20 cellular contexts compared by ENCODE assay signal in the genomic region with DNA sequence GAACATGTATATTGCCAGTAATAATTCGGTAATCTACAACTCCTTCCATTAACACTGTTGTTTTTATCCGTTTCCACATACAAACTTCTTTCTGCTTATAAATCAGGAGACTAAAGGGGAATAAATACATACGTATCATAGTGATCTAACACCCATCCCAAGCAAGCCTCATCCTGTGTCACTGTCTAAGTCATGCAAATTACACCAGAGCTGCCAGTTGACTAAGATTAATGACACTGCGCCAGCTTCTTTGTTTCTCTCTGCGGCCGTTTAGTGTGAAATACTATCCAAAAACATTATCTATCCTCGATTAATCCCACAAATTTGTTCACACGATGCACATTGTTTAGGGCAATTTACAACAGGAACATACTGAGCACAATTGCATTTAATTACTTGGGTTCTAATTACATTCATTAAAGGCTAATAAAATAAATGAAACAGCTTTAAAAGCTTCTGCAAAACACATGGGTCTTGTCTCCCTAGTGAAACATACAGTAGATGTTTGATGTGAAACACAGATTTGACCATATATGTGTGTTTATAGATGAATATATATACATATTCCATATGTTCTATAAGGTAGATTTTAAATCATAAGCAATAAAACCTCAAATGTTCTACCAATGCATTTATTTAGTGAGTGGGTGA. TPM values are rescaled to one million over a fixed set of nuclear protein-coding genes. Genes with fewer than 3 reads are reported as not detected.
A peak's percentile ranks its signal among the peaks of the same experiment; 100 is the strongest.
DNase-seq lines count a peak whose midpoint lies in the region; ATAC-seq and TF ChIP-seq lines count a peak whose summit lies in the region.
"Had no signal": no experiment of that assay in that cellular context is flagged by ENCODE, and none has a peak within 500 bp of the region (broad histone marks: within the 10 kb centered on the region; RNA-seq: fewer than 3 reads in every experiment).

No MANE protein-coding gene starts in this region.

- intact Hi-C loops in PC-3 (cut with micrococcal nuclease), result no loop called here

- H3K79me2 ChIP-seq in PC-3 (ENCODE audit: low read length), result no peaks in the 10 kb centered on the region

- no peaks in the 10 kb centered on the region for H3F3A ChIP-seq in PC-3 (ENCODE audit: low read length, unreplicated experiment)

- H3K36me3 Mint-ChIP-seq in HFFc6 (ENCODE audit: low read depth), result no peaks in the 10 kb centered on the region
- H3K36me3 Mint-ChIP-seq: activated naive CD4-positive, alpha-beta T cell treated with anti-CD3 and anti-CD28 coated beads, Interleukin-2, amount 10 ng/mL, durations not matched to agents 7 days and 5 days; stimulated activated naive B cell treated with anti-CD40 and anti-IgM and Interleukin-4, amounts not matched to agents 10 μg/mL and 1 μg/mL and 100 μg/mL, for 72 hours had no signal

- peaks cover 10% of the 10 kb centered on the region for H3K4me1 Mint-ChIP-seq in HFFc6 (ENCODE audit: low read depth)
- H3K4me1 Mint-ChIP-seq: activated naive CD4-positive, alpha-beta T cell treated with anti-CD3 and anti-CD28 coated beads, Interleukin-2, amount 10 ng/mL, durations not matched to agents 7 days and 5 days had no signal

- no peaks in the 10 kb centered on the region for H3K9me3 Mint-ChIP-seq in HFFc6

- no peak overlapping the region for H3K4me2 ChIP-seq in PC-3 (ENCODE audit: low read length)

- H4K20me1 ChIP-seq in PC-3 (ENCODE audit: low read length), result no peaks in the 10 kb centered on the region

- H3K9ac ChIP-seq in PC-3 (ENCODE audit: low read length), result no peak overlapping the region

- CTCF ChIA-PET in PC-3 (lab: Charles Lee), result no interaction called here

- H3K9me2 ChIP-seq in PC-3 (replicated peaks; ENCODE audit: low read length), result no peaks in the 10 kb centered on the region

- no peak for ATAC-seq in HG03342 (IDR thresholded peaks at IDR 0.05; ENCODE audit: unreplicated experiment)
- ATAC-seq in PC-3, result no peak
- ATAC-seq: stimulated activated naive B cell treated with anti-CD40 and anti-IgM and Interleukin-4, amounts not matched to agents 10 μg/mL and 1 μg/mL and 100 μg/mL, for 72 hours had no signal

- POLR2A ChIA-PET in PC-3 (lab: Charles Lee; ENCODE audit: unreplicated experiment), result no interaction called here

- DNase-seq in NCI-H748 (lab: John Stamatoyannopoulos, UW; ENCODE audit: unreplicated experiment) (peak; percentile 70), NCI-H748 treated with DMSO at 0.1 percent for 48 hours (lab: John Stamatoyannopoulos, UW) (no peak), NCI-H526 (lab: John Stamatoyannopoulos, UW) (peak; percentile 93 to 94), epithelial cell of esophagus (ENCODE audit: low read depth) (peak; percentile 68), PC-3 (no peak), HFFc6 (no peak), NCI-H2029 treated with DMSO at 0.1 percent for 48 hours (lab: John Stamatoyannopoulos, UW) (no peak)
- DNase-seq: ACHN; activated CD4-positive, CD25-positive, alpha-beta regulatory T cell treated with anti-CD3 and anti-CD28 coated beads, Interleukin-2, amount 50 U/mL, for 72 hours; activated naive CD4-positive, alpha-beta T cell treated with anti-CD3 and anti-CD28 coated beads, Interleukin-2, amount 10 ng/mL, durations not matched to agents 7 days and 5 days; Caco-2; effector CD8-positive, alpha-beta T cell; GOT3; IMR-90; NCI-H187; stimulated activated naive B cell treated with anti-CD40 and anti-IgM and Interleukin-4, amounts not matched to agents 10 μg/mL and 1 μg/mL and 100 μg/mL, for 72 hours; T-helper 1 cell had no signal

- H3K4me3 ChIP-seq in epithelial cell of esophagus (ENCODE audit: low read length) (no peak overlapping the region), PC-3 (ENCODE audit: low read length) (no peak overlapping the region)
- H3K4me3 ChIP-seq: breast epithelium, vagina had no signal

- H3K27ac Mint-ChIP-seq in HFFc6, result no peak overlapping the region
- H3K27ac Mint-ChIP-seq: activated naive CD4-positive, alpha-beta T cell treated with anti-CD3 and anti-CD28 coated beads, Interleukin-2, amount 10 ng/mL, durations not matched to agents 7 days and 5 days; stimulated activated naive B cell treated with anti-CD40 and anti-IgM and Interleukin-4, amounts not matched to agents 10 μg/mL and 1 μg/mL and 100 μg/mL, for 72 hours had no signal

- TF ChIP-seq CTCF in epithelial cell of esophagus (IDR thresholded peaks at IDR 0.05; ENCODE audit: insufficient read depth, low read depth, low read length, missing control alignments) (no peak), PC-3 (conservative IDR thresholded peaks at IDR 0.05; ENCODE audit: low read depth, low read length) (no peak), HFFc6 (IDR thresholded peaks at IDR 0.05) (no peak)

- no peaks in the 10 kb centered on the region; the same call in 1 of the 2 replicates for H3K27me3 Mint-ChIP-seq in HFFc6 (ENCODE audit: insufficient read depth)
- H3K27me3 Mint-ChIP-seq: activated naive CD4-positive, alpha-beta T cell treated with anti-CD3 and anti-CD28 coated beads, Interleukin-2, amount 10 ng/mL, durations not matched to agents 7 days and 5 days had no signal

- no peaks in the 10 kb centered on the region for H3K36me3 ChIP-seq in PC-3 (ENCODE audit: low read depth, low read length)
- H3K36me3 ChIP-seq: breast epithelium, vagina had no signal

- no peaks in the 10 kb centered on the region for H3K27me3 ChIP-seq in PC-3 (ENCODE audit: low read length)
- H3K27me3 ChIP-seq: breast epithelium, vagina had no signal

- no peak overlapping the region for H2AFZ ChIP-seq in PC-3 (ENCODE audit: low read length)

- no peaks in the 10 kb centered on the region for H3K9me3 ChIP-seq in PC-3 (ENCODE audit: low read length)
- H3K9me3 ChIP-seq: breast epithelium, Caco-2, vagina had no signal

- no peak overlapping the region for H3K4me3 Mint-ChIP-seq in HFFc6
- H3K4me3 Mint-ChIP-seq: activated naive CD4-positive, alpha-beta T cell treated with anti-CD3 and anti-CD28 coated beads, Interleukin-2, amount 10 ng/mL, durations not matched to agents 7 days and 5 days; stimulated activated naive B cell treated with anti-CD40 and anti-IgM and Interleukin-4, amounts not matched to agents 10 μg/mL and 1 μg/mL and 100 μg/mL, for 72 hours had no signal

- no peak overlapping the region for H3K27ac ChIP-seq in PC-3 (ENCODE audit: low read length)
- H3K27ac ChIP-seq: breast epithelium, vagina had no signal

- BruUV-seq in PC-3 (replicated peaks; lab: Mats Ljungman, UMichigan), result no TSS peak

- H3K4me1 ChIP-seq in PC-3 (ENCODE audit: insufficient read depth, low read length), result no peaks in the 10 kb centered on the region
- H3K4me1 ChIP-seq: breast epithelium, Caco-2 had no signal

RNA-seq across cellular contexts. Expression of a gene that starts 51.8 kb away (rescaled TPM):
- total RNA-seq in PC-3 (2014; rRNA removed), result 12.4 and 14.2 TPM in 2 replicates
- total RNA-seq in HFFc6 (2021; fragmentation: NEBNext Ultra II Directional; extraction: Animal tissue kit (Norgen Biotek cat#: 25700)), result 10 to 100 TPM; 19.4 to 24.4 (median 20.4) TPM

Comparison
In these comparisons a context has a peak if more than half of its experiments do, and no peak if none do; other contexts are left out.
1. DNase-seq: peak in NCI-H748 (single experiment), NCI-H526 (2 of 2) and epithelial cell of esophagus (single experiment); none in NCI-H748 treated with DMSO at 0.1 percent for 48 hours (single experiment), PC-3 (single experiment), HFFc6 (single experiment) and NCI-H2029 treated with DMSO at 0.1 percent for 48 hours (single experiment).